In genomic region chr4:68732653-68733466, GRCh38 we compare ENCODE assay signal across 9 cellular contexts.
A peak's percentile ranks its signal among the peaks of the same experiment; 100 is the strongest.
DNase-seq lines count a peak whose midpoint lies in the region; ATAC-seq and TF ChIP-seq lines count a peak whose summit lies in the region.
"Had no signal": no experiment of that assay in that cellular context is flagged by ENCODE, and none has a peak within 500 bp of the region (broad histone marks: within the 10 kb centered on the region; RNA-seq: fewer than 3 reads in every experiment).

No MANE protein-coding gene starts in this region.

- CTCF ChIA-PET in Caco-2 (lab: Charles Lee) = interaction anchor here (0.6 to 1.7 kb wide), 5 partner anchors 132 to 863 kb away, joined by 3 to 12 read pairs (median 5); no protein-coding TSS in a partner anchor

- peaks cover 40% of the 10 kb centered on the region for H3K4me1 Mint-ChIP-seq in Caco-2 (ENCODE audit: low read depth, unreplicated experiment)

- H3K36me3 Mint-ChIP-seq in Caco-2 (ENCODE audit: insufficient read depth, unreplicated experiment) = peaks cover 47% of the 10 kb centered on the region

- intact Hi-C loops in Caco-2 (cut with micrococcal nuclease; ENCODE audit: unreplicated experiment) = loop anchor here (1.0 to 5.0 kb wide), 13 partner anchors 40 to 451 kb away; partner anchors contain the start of genes UGT2B10 and UGT2B7
- intact Hi-C loops in right cardiac atrium (cut with DNase I) = no loop called here

- TF ChIP-seq CTCF in Caco-2 (IDR thresholded peaks at IDR 0.05; ENCODE audit: insufficient read depth in 1 of 2, low read depth in 1 of 2, low read length in 1 of 2, severe bottlenecking in 1 of 2, unreplicated experiment in 1 of 2) = no peak

- H3K27me3 ChIP-seq in Caco-2 (replicated peaks; ENCODE audit: control insufficient read depth, insufficient read depth, low read length) = no peaks in the 10 kb centered on the region
- no peaks in the 10 kb centered on the region for H3K27me3 ChIP-seq in right cardiac atrium (ENCODE audit: control insufficient read depth, insufficient read depth)

- POLR2A ChIA-PET in Caco-2 (lab: Charles Lee) = interaction anchor here (1.1 to 2.1 kb wide), 4 partner anchors 18 to 173 kb away, joined by 3 to 19 read pairs (median 5); no protein-coding TSS in a partner anchor

- peaks cover 40% of the 10 kb centered on the region for H3K9me3 Mint-ChIP-seq in Caco-2 (ENCODE audit: unreplicated experiment)

- 12% methylated on average over 5 of the region's 5 CpGs for WGBS in right cardiac atrium

- ATAC-seq in GM21526 (IDR thresholded peaks at IDR 0.05; ENCODE audit: low FRiP score, unreplicated experiment) (peak; percentile 60), HG03280 (IDR thresholded peaks at IDR 0.05; ENCODE audit: unreplicated experiment) (peak; percentile 73), right cardiac atrium (no peak)

- no TSS peak for BruUV-seq in Caco-2 (replicated peaks; lab: Mats Ljungman, UMichigan)

- no peaks in the 10 kb centered on the region; the same call in 1 of the 2 replicates for H3K36me3 ChIP-seq in Caco-2 (ENCODE audit: control insufficient read depth, insufficient read depth, low read length)

- H3K27me3 Mint-ChIP-seq in Caco-2 (ENCODE audit: insufficient read depth, unreplicated experiment) = no peaks in the 10 kb centered on the region

- H3K4me3 ChIP-seq in Caco-2 (ENCODE audit: low read depth, low read length) (no peak overlapping the region), right cardiac atrium (ENCODE audit: low read length) (no peak overlapping the region)

- H3K4me3 Mint-ChIP-seq in Caco-2 (ENCODE audit: unreplicated experiment) = peak overlapping the region; percentile 63

- H3K27ac Mint-ChIP-seq in Caco-2 (ENCODE audit: unreplicated experiment) = peak overlapping the region; percentile 90

- H3K27ac ChIP-seq in right cardiac atrium (ENCODE audit: low read length) = no peak overlapping the region

- DNase-seq in Caco-2 (peak; percentile 90 to 94), glomerular visceral epithelial cell (ENCODE audit: extremely low spot score) (peak; percentile 10), DMS114 treated with DMSO at 0.1 percent for 48 hours (lab: John Stamatoyannopoulos, UW; ENCODE audit: unreplicated experiment) (no peak), right cardiac atrium (no peak), HPDE6-E6E7 (ENCODE audit: extremely low spot score) (no peak)
- DNase-seq in stimulated activated CD4-positive, alpha-beta T cell treated with anti-CD3 and anti-CD28 coated beads, Interleukin-4, amount 100 ng/mL, for 4 hours = no peak
- DNase-seq: SHP77 treated with DMSO at 0.1 percent for 48 hours had no signal

- H3K4me1 ChIP-seq in Caco-2 (peaks cover 46% of the 10 kb centered on the region), right cardiac atrium (ENCODE audit: control insufficient read depth, insufficient read depth, low read length) (no peaks in the 10 kb centered on the region)

- H3K9me3 ChIP-seq in Caco-2 = peaks cover 39% of the 10 kb centered on the region
- no peaks in the 10 kb centered on the region for H3K9me3 ChIP-seq in right cardiac atrium (ENCODE audit: control insufficient read depth, low read length)

Comparison
In these comparisons a context has a peak if more than half of its experiments do, and no peak if none do; other contexts are left out.
1. DNase-seq: peak in Caco-2 (2 of 2) and glomerular visceral epithelial cell (single experiment); none in DMS114 treated with DMSO at 0.1 percent for 48 hours (single experiment), right cardiac atrium (0 of 3), stimulated activated CD4-positive, alpha-beta T cell treated with anti-CD3 and anti-CD28 coated beads, Interleukin-4, amount 100 ng/mL, for 4 hours (0 of 2) and HPDE6-E6E7 (single experiment).
2. ATAC-seq: peak in GM21526 (single experiment) and HG03280 (single experiment); none in right cardiac atrium (0 of 2).